8 cellular contexts compared by ENCODE assay signal in genomic region chr18:74896390-74896991, GRCh38.
DNase-seq lines count a peak whose midpoint lies in the region; ATAC-seq and TF ChIP-seq lines count a peak whose summit lies in the region.

No MANE protein-coding gene starts in this region.

- CTCF ChIA-PET in GM10248 (lab: Yijun Ruan, JAX), result interaction anchor here (1.3 to 1.6 kb wide), 3 partner anchors 10 to 51 kb away, joined by 3 to 14 read pairs (median 5); no protein-coding TSS in a partner anchor

- H3K79me2 ChIP-seq in Loucy (ENCODE audit: insufficient read depth, low read length), result no peaks in the 10 kb centered on the region

- H3K36me3 ChIP-seq in Loucy (ENCODE audit: insufficient read depth, low read length), result no peaks in the 10 kb centered on the region

- POLR2A ChIA-PET in GM10248 (lab: Yijun Ruan, JAX), result no interaction called here

- peak; percentile 94 for ATAC-seq in GM21576 (IDR thresholded peaks at IDR 0.05; ENCODE audit: unreplicated experiment)

- DNase-seq in GM10248 (ENCODE audit: extremely low spot score), result peak; percentile 21
- DNase-seq in T follicular helper cell (ENCODE audit: low read depth), result peak; percentile 18
- peak; percentile 50 for DNase-seq in dermis blood vessel endothelial cell
- DNase-seq in mucosa of gallbladder (ENCODE audit: low spot score), result peak; percentile 54
- no peak for DNase-seq in SKM-1 (lab: John Stamatoyannopoulos, UW; ENCODE audit: unreplicated experiment)
- DNase-seq in dedifferentiated amniotic fluid mesenchymal stem cell (ENCODE audit: extremely low spot score), result no peak

- no peak overlapping the region for H3K4me3 ChIP-seq in Loucy (ENCODE audit: low read length, poor library complexity, severe bottlenecking)

- H3K27me3 ChIP-seq in Loucy (ENCODE audit: insufficient read depth, low read length, poor library complexity, severe bottlenecking), result no peaks in the 10 kb centered on the region

- no peaks in the 10 kb centered on the region for H3K4me1 ChIP-seq in Loucy (ENCODE audit: insufficient read depth, low read length, poor library complexity, severe bottlenecking)

- H3K9ac ChIP-seq in Loucy (ENCODE audit: low read depth, low read length, poor library complexity, severe bottlenecking), result no peak overlapping the region

- no peak overlapping the region for H3K4me2 ChIP-seq in Loucy (ENCODE audit: low read depth, low read length, poor library complexity, severe bottlenecking)

- TF ChIP-seq CTCF in GM10248 (IDR thresholded peaks at IDR 0.05; ENCODE audit: control extremely low read depth, extremely low read depth, low read depth, missing control alignments) (peak; percentile 58), Loucy (conservative IDR thresholded peaks at IDR 0.05; ENCODE audit: low read length) (peak; percentile 66)

- no peaks in the 10 kb centered on the region for H3K9me3 ChIP-seq in Loucy (ENCODE audit: insufficient read depth, low read depth, low read length)

- no peak overlapping the region for H2AFZ ChIP-seq in Loucy (ENCODE audit: low read length)

- H3K9me2 ChIP-seq in Loucy (replicated peaks; ENCODE audit: low read depth, low read length), result no peaks in the 10 kb centered on the region

- no peaks in the 10 kb centered on the region for H4K20me1 ChIP-seq in Loucy (ENCODE audit: insufficient read depth, low read length, poor library complexity, severe bottlenecking)

- no peaks in the 10 kb centered on the region for H3F3A ChIP-seq in Loucy (ENCODE audit: low read depth)

Comparison
In these comparisons a context has a peak if more than half of its experiments do, and no peak if none do; other contexts are left out.
1. DNase-seq: peak in GM10248 (single experiment), T follicular helper cell (single experiment), dermis blood vessel endothelial cell (single experiment) and mucosa of gallbladder (single experiment); none in SKM-1 (single experiment) and dedifferentiated amniotic fluid mesenchymal stem cell (single experiment).